In genomic region chr13:28137556-28137955, GRCh38 we compare ENCODE assay signal across 8 cellular contexts. TPM values are rescaled to one million over a fixed set of nuclear protein-coding genes. Genes with fewer than 3 reads are reported as not detected.
DNase-seq lines count a peak whose midpoint lies in the region; ATAC-seq and TF ChIP-seq lines count a peak whose summit lies in the region.

No MANE protein-coding gene starts in this region.

- H2AFZ ChIP-seq in mammary epithelial cell (ENCODE audit: low read depth, low read length), result peak overlapping the region; percentile 86

- ATAC-seq in GM19395 (IDR thresholded peaks at IDR 0.05; ENCODE audit: unreplicated experiment) (peak; percentile 23), memory B cell (ENCODE audit: low read depth) (no peak)

- H3K36me3 Mint-ChIP-seq in memory B cell, result no peaks in the 10 kb centered on the region

- H3K9ac ChIP-seq in mammary epithelial cell (ENCODE audit: insufficient read depth, low read length), result peak overlapping the region; percentile 93

- TF ChIP-seq POLR2A in uterus (IDR thresholded peaks at IDR 0.05), result no peak

- H3K9me3 ChIP-seq in mammary epithelial cell (replicated peaks; ENCODE audit: insufficient read depth, low read length) (no peaks in the 10 kb centered on the region), uterus (no peaks in the 10 kb centered on the region)

- 3% methylated on average over 4 of the region's 11 CpGs for WGBS in mammary epithelial cell (ENCODE audit: low coverage, missing lambda C conversion rate)

- no peaks in the 10 kb centered on the region for H3K36me3 ChIP-seq in mammary epithelial cell (ENCODE audit: insufficient read depth, low read length)
- H3K36me3 ChIP-seq in uterus, result no peaks in the 10 kb centered on the region

- H3K4me3 ChIP-seq in mammary epithelial cell (replicated peaks in 1 of 3; ENCODE audit: insufficient read depth in 1 of 3, low read depth in 2 of 3, low read length in 3 of 3) (peak overlapping the region; percentile 73 to 79 (median 77)), uterus (peak overlapping the region; percentile 75 to 97)

- no peaks in the 10 kb centered on the region for H4K20me1 ChIP-seq in mammary epithelial cell (ENCODE audit: insufficient read depth, low read length)

- peak overlapping the region; percentile 97 for H3K27ac Mint-ChIP-seq in memory B cell

- CTCF ChIA-PET in mammary epithelial cell (lab: Charles Lee; ENCODE audit: low non-redundant PET), result no interaction called here

- no peaks in the 10 kb centered on the region for H3K4me1 ChIP-seq in mammary epithelial cell (ENCODE audit: insufficient read depth, low read length)
- no peaks in the 10 kb centered on the region for H3K4me1 ChIP-seq in uterus

- no peaks in the 10 kb centered on the region for H3K27me3 ChIP-seq in mammary epithelial cell (ENCODE audit: insufficient read depth, low read length)
- no peaks in the 10 kb centered on the region for H3K27me3 ChIP-seq in uterus

- H3K4me2 ChIP-seq in mammary epithelial cell (ENCODE audit: insufficient read depth, low read depth, low read length), result peak overlapping the region; percentile 87

- intact Hi-C loops in mammary epithelial cell (cut with micrococcal nuclease) (loop anchor here (5.0 kb wide), 2 partner anchors 45 to 520 kb away; partner anchors contain the start of gene POMP), uterus (cut with DNase I; ENCODE audit: low total_unique reads) (no loop called here)

- in situ Hi-C loops in mammary epithelial cell (cut with MboI; ENCODE audit: low sequenced_read_pairs in 2 of 2), result no loop called here

- peak overlapping the region; percentile 86 for H3K27ac ChIP-seq in mammary epithelial cell (ENCODE audit: insufficient read depth, low read depth, low read length)
- H3K27ac ChIP-seq in uterus, result peak overlapping the region; percentile 97

- DNase-seq in AML-193 (lab: John Stamatoyannopoulos, UW), result peak; percentile 38 to 47
- peak; percentile 75 for DNase-seq in NCI-H1092 (lab: John Stamatoyannopoulos, UW)
- DNase-seq in mammary epithelial cell, result no peak
- DNase-seq in memory B cell (ENCODE audit: low spot score in 2 of 2), result no peak
- DNase-seq in uterus, result no peak
- no peak for DNase-seq in dedifferentiated amniotic fluid mesenchymal stem cell (ENCODE audit: extremely low spot score)
- DNase-seq in NCI-H1048 (lab: John Stamatoyannopoulos, UW), result no peak

- no peak for TF ChIP-seq CTCF in mammary epithelial cell (conservative IDR thresholded peaks at IDR 0.05 in 1 of 2, IDR thresholded peaks at IDR 0.05 in 1 of 2; ENCODE audit: extremely low read depth in 1 of 2, insufficient read depth in 1 of 2, low read depth in 1 of 2, low read length in 2 of 2)
- no peak for TF ChIP-seq CTCF in uterus (IDR thresholded peaks at IDR 0.05)

- BruUV-seq in mammary epithelial cell (replicated peaks; lab: Mats Ljungman, UMichigan), result TSS peak; percentile 47

- no peaks in the 10 kb centered on the region for H3K27me3 Mint-ChIP-seq in memory B cell

- peaks cover 61% of the 10 kb centered on the region for H3K79me2 ChIP-seq in mammary epithelial cell (ENCODE audit: insufficient read depth, low read length)

- H3K4me3 Mint-ChIP-seq in memory B cell, result peak overlapping the region; percentile 91

- no peaks in the 10 kb centered on the region for H3K9me3 Mint-ChIP-seq in memory B cell

- H3K4me1 Mint-ChIP-seq in memory B cell, result peaks cover 30% of the 10 kb centered on the region

- dilution Hi-C loops in mammary epithelial cell (cut with HindIII; ENCODE audit: low sequenced_read_pairs), result no loop called here

RNA-seq across cellular contexts. Expression of gene PAN3, which starts 0.8 kb away (rescaled TPM):
- 10 to 100 TPM; 25.4 to 28.2 TPM for total RNA-seq in mammary epithelial cell
- polyA plus RNA-seq in mammary epithelial cell, result 8.6 TPM
- 21.3 TPM for polyA minus RNA-seq in mammary epithelial cell
- 10 to 100 TPM; 17.4 to 61.4 (median 48.2) TPM for total RNA-seq in uterus

RNA-seq across cellular contexts. Expression of gene FLT3, which starts 37.2 kb away (rescaled TPM):
- total RNA-seq in mammary epithelial cell (not detected), uterus (under 1 TPM in 3 of 4 donors, not detected in 1; under 0.01 to 0.90 (median 0.24) TPM)
- polyA plus RNA-seq in mammary epithelial cell, result not detected
- polyA minus RNA-seq in mammary epithelial cell, result not detected

Comparison
In these comparisons a context has a peak if more than half of its experiments do, and no peak if none do; other contexts are left out.
1. DNase-seq: peak in AML-193 (2 of 2) and NCI-H1092 (single experiment); none in mammary epithelial cell (single experiment), memory B cell (0 of 2), uterus (0 of 2), dedifferentiated amniotic fluid mesenchymal stem cell (single experiment) and NCI-H1048 (single experiment).